9 cellular contexts compared by ENCODE assay signal in the genomic region with DNA sequence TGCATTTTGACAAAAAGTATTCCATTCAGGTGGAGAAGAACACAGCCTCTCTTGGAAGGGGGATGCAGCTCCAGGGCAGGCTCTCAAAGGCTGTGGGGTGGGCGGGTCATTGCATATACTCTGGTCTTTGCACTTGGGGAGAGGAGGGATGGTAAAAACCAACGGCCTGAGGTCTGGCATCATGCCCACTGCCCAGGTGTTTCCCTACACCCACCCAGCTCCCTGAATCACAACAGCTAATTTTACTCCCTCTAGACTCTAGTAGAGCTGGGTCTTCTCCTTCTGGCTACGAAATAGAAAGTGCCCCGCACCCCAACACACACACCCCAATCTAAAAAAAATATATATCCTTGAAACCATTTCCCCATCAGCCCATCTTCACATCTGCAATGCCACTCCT. TPM values are rescaled to one million over a fixed set of nuclear protein-coding genes. Genes with fewer than 3 reads are reported as not detected.
DNase-seq lines count a peak whose midpoint lies in the region; ATAC-seq and TF ChIP-seq lines count a peak whose summit lies in the region.
"Had no signal": no experiment of that assay in that cellular context is flagged by ENCODE, and none has a peak within 500 bp of the region (broad histone marks: within the 10 kb centered on the region; RNA-seq: fewer than 3 reads in every experiment).

No MANE protein-coding gene starts in this region.

- WGBS in esophagus muscularis mucosa: 60% methylated on average over 4 of the region's 4 CpGs
- 71 to 72% (median 71%) methylated on average over 4 of the region's 4 CpGs for WGBS in ovary, 3 donors

- TF ChIP-seq POLR2A in esophagus muscularis mucosa (IDR thresholded peaks at IDR 0.05; ENCODE audit: low read depth): no peak
- no peak for TF ChIP-seq POLR2A in ovary (IDR thresholded peaks at IDR 0.05)

- H3K4me1 ChIP-seq in esophagus muscularis mucosa (peaks cover 7 to 18% (median 15%) of the 10 kb centered on the region in 4 donors), ovary (ENCODE audit: insufficient read depth) (peaks cover 5% of the 10 kb centered on the region)

- H3K9me3 ChIP-seq in esophagus muscularis mucosa (no peaks in the 10 kb centered on the region), ovary (no peaks in the 10 kb centered on the region)

- no peak for TF ChIP-seq EP300 in esophagus muscularis mucosa (IDR thresholded peaks at IDR 0.05)
- no peak for TF ChIP-seq EP300 in ovary (IDR thresholded peaks at IDR 0.05)

- intact Hi-C loops in esophagus muscularis mucosa (cut with DNase I): loop anchor here (10.0 kb wide), 4 partner anchors 82 to 288 kb away; a partner anchor contains a TSS
- intact Hi-C loops in ovary (cut with DNase I): no loop called here

- H3K4me3 ChIP-seq in esophagus muscularis mucosa (peak overlapping the region; percentile 59 to 67 (median 62)), ovary (peak overlapping the region; percentile 47)

- TF ChIP-seq CTCF in esophagus muscularis mucosa (IDR thresholded peaks at IDR 0.05): no peak
- no peak for TF ChIP-seq CTCF in ovary (IDR thresholded peaks at IDR 0.05)

- no peak overlapping the region for H3K27ac ChIP-seq in esophagus muscularis mucosa (replicated peaks in 1 of 4)
- no peak overlapping the region for H3K27ac ChIP-seq in ovary

- peak; percentile 22 for DNase-seq in COR-L47 (lab: John Stamatoyannopoulos, UW)
- peak; percentile 56 for DNase-seq in NCI-H1105 treated with DMSO at 0.1 percent for 48 hours (lab: John Stamatoyannopoulos, UW)
- DNase-seq in esophagus muscularis mucosa (ENCODE audit: extremely low spot score): no peak
- DNase-seq in ovary: no peak
- no peak for DNase-seq in SKM-1 treated with dmso at 0.1 percent for 144 hours (lab: John Stamatoyannopoulos, UW; ENCODE audit: unreplicated experiment)
- DNase-seq in amygdala (lab: John Stamatoyannopoulos, UW): no peak
- DNase-seq in activated gamma-delta T cell (lab: John Stamatoyannopoulos, UW): no peak
- DNase-seq: caudate nucleus had no signal

- no peaks in the 10 kb centered on the region for H3K36me3 ChIP-seq in esophagus muscularis mucosa
- H3K36me3 ChIP-seq in ovary: no peaks in the 10 kb centered on the region

- no peak for ATAC-seq in HG03457 (IDR thresholded peaks at IDR 0.05; ENCODE audit: unreplicated experiment)

- H3K27me3 ChIP-seq in esophagus muscularis mucosa: no peaks in the 10 kb centered on the region
- no peaks in the 10 kb centered on the region for H3K27me3 ChIP-seq in ovary

RNA-seq across cellular contexts. Expression of a gene that starts 1.0 kb away (rescaled TPM):
- 1,000 to 10,000 TPM; 1,983 to 3,208 (median 2,554) TPM for total RNA-seq in esophagus muscularis mucosa
- 100 to 1,000 TPM in 6 of 7 donors, 10 to 100 TPM in 1; 50.2 to 645 (median 205) TPM for total RNA-seq in ovary
- 100 to 1,000 TPM; 167 to 645 TPM for polyA plus RNA-seq in ovary

Comparison
In these comparisons a context has a peak if more than half of its experiments do, and no peak if none do; other contexts are left out.
1. DNase-seq: peak in COR-L47 (single experiment) and NCI-H1105 treated with DMSO at 0.1 percent for 48 hours (single experiment); none in esophagus muscularis mucosa (single experiment), ovary (0 of 5), SKM-1 treated with dmso at 0.1 percent for 144 hours (single experiment), amygdala (0 of 56) and activated gamma-delta T cell (single experiment).